ENCODE assay signal across 9 cellular contexts in the genomic region with DNA sequence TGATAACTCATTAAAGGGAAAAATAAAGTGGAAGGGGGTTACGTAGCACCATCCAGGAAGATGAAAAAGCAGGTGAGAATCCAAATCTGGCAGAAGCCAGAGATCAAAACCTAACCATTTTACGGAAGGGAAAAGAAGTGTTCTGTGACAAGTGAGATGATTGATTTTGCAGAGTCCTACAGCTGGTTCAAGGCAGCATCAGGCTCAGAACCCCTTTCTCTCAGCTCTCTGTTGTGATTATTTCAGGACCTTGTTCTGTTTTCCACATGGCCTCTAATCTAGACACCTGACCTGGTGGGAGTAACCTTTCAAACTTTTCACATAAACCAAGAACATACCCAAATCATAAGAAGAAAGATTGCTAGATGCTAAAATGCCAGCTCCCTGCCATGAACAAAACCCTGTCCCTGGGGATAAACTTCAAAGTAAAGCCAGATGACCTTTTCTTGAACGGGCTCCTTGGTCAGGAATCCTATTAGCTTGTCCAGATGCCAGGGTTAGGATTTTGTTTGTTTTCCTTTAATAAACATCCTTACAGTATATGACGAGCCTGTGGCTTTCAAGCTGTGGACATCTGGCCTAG. TPM values are rescaled to one million over a fixed set of nuclear protein-coding genes. Genes with fewer than 3 reads are reported as not detected.
DNase-seq lines count a peak whose midpoint lies in the region; ATAC-seq and TF ChIP-seq lines count a peak whose summit lies in the region.
"Had no signal": no experiment of that assay in that cellular context is flagged by ENCODE, and none has a peak within 500 bp of the region (broad histone marks: within the 10 kb centered on the region; RNA-seq: fewer than 3 reads in every experiment).

No MANE protein-coding gene starts in this region.

- H3K36me3 ChIP-seq in gastroesophageal sphincter (peaks cover 0 to 19% of the 10 kb centered on the region in 2 donors), subcutaneous abdominal adipose tissue (ENCODE audit: control insufficient read depth in 5 of 5, insufficient read depth in 5 of 5, low read length in 5 of 5) (peaks cover 0 to 9% (median 0%) of the 10 kb centered on the region in 5 donors), HAP-1 (replicated peaks) (no peaks in the 10 kb centered on the region)

- TF ChIP-seq POLR2A in gastroesophageal sphincter (IDR thresholded peaks at IDR 0.05), result no peak

- no peaks in the 10 kb centered on the region for H3K27me3 Mint-ChIP-seq in activated T-cell treated with anti-CD3 and anti-CD28 coated beads, Interleukin-2, amount 50 U/mL, for 72 hours (ENCODE audit: low read depth)

- no peak for TF ChIP-seq EP300 in gastroesophageal sphincter (IDR thresholded peaks at IDR 0.05)

- no peak for TF ChIP-seq CTCF in WI38 (IDR thresholded peaks at IDR 0.05; ENCODE audit: low read depth, low read length)
- TF ChIP-seq CTCF in gastroesophageal sphincter (IDR thresholded peaks at IDR 0.05), result no peak

- H3K36me3 Mint-ChIP-seq in activated T-cell treated with anti-CD3 and anti-CD28 coated beads, Interleukin-2, amount 50 U/mL, for 72 hours (ENCODE audit: insufficient read depth in 2 of 2), result peaks cover 53 to 69% of the 10 kb centered on the region in 2 donors

- H3K4me1 ChIP-seq in gastroesophageal sphincter (peaks cover 7 to 69% (median 38%) of the 10 kb centered on the region in 3 donors), subcutaneous abdominal adipose tissue (ENCODE audit: control insufficient read depth in 5 of 5, insufficient read depth in 5 of 5, low read length in 5 of 5) (peaks cover 23 to 99% (median 61%) of the 10 kb centered on the region in 5 donors), HAP-1 (peaks cover 3% of the 10 kb centered on the region)

- H3K4me3 ChIP-seq in WI38 (ENCODE audit: low read depth, low read length) (peak overlapping the region; percentile 23; the same call in 1 of the 2 replicates), gastroesophageal sphincter (no peak overlapping the region), subcutaneous abdominal adipose tissue (ENCODE audit: low read depth in 1 of 5, low read length in 5 of 5) (peak overlapping the region in 2 of 5 donors; percentile 1 to 11), HAP-1 (no peak overlapping the region)
- H3K4me3 ChIP-seq: testis had no signal

- WGBS in gastroesophageal sphincter (ENCODE audit: low coverage in 1 of 2), 2 donors, result 17 to 26% methylated on average over 2 to 4 of the region's 4 CpGs

- H3K27ac Mint-ChIP-seq in activated T-cell treated with anti-CD3 and anti-CD28 coated beads, Interleukin-2, amount 50 U/mL, for 72 hours, result peak overlapping the region; percentile 100

- H3K9me3 ChIP-seq in gastroesophageal sphincter (no peaks in the 10 kb centered on the region), subcutaneous abdominal adipose tissue (ENCODE audit: control insufficient read depth in 5 of 5, low read length in 5 of 5) (no peaks in the 10 kb centered on the region), HAP-1 (no peaks in the 10 kb centered on the region)
- H3K9me3 ChIP-seq: testis had no signal

- H3K27me3 ChIP-seq in gastroesophageal sphincter, result no peaks in the 10 kb centered on the region
- H3K27me3 ChIP-seq in subcutaneous abdominal adipose tissue (ENCODE audit: control insufficient read depth in 5 of 5, insufficient read depth in 4 of 5, low read length in 5 of 5), result peaks cover 0 to 19% (median 11%) of the 10 kb centered on the region in 5 donors
- H3K27me3 ChIP-seq in HAP-1 (ENCODE audit: low read depth), result no peaks in the 10 kb centered on the region
- H3K27me3 ChIP-seq: testis had no signal

- H3K27ac ChIP-seq in gastroesophageal sphincter, result peak overlapping the region; percentile 26 to 91 (median 79)
- H3K27ac ChIP-seq in subcutaneous abdominal adipose tissue (ENCODE audit: low read depth, low read length), result peak overlapping the region; percentile 77

- peak in 1 of 2 donors; percentile 12 for ATAC-seq in activated T-cell treated with anti-CD3 and anti-CD28 coated beads, Interleukin-2, amount 50 U/mL, for 72 hours (replicated peaks in 1 of 2)
- ATAC-seq in gastroesophageal sphincter (no peak), HG03571 (IDR thresholded peaks at IDR 0.05; ENCODE audit: unreplicated experiment) (no peak)

- no peak for DNase-seq in activated T-cell treated with anti-CD3 and anti-CD28 coated beads, Interleukin-2, amount 50 U/mL, for 72 hours
- DNase-seq in activated T-cell treated with anti-CD3 and anti-CD28 coated beads, Interleukin-2, amount 50 U/mL, for 1 hour, result no peak
- DNase-seq in epidermal melanocyte (ENCODE audit: insufficient read length, low spot score), result no peak
- DNase-seq in HAP-1 (ENCODE audit: low spot score in 2 of 2), result no peak

- peak overlapping the region in 2 of 5 donors; percentile 6 to 28 for H3K9ac ChIP-seq in subcutaneous abdominal adipose tissue (ENCODE audit: low read length in 5 of 5)

- H3K4me3 Mint-ChIP-seq in activated T-cell treated with anti-CD3 and anti-CD28 coated beads, Interleukin-2, amount 50 U/mL, for 72 hours, result peak overlapping the region; percentile 98 to 100

- in situ Hi-C loops in HAP-1 (cut with MboI; ENCODE audit: low sequenced_read_pairs), result no loop called here

- no peaks in the 10 kb centered on the region for H3K9me3 Mint-ChIP-seq in activated T-cell treated with anti-CD3 and anti-CD28 coated beads, Interleukin-2, amount 50 U/mL, for 72 hours

- peaks cover 94% of the 10 kb centered on the region for H3K4me1 Mint-ChIP-seq in activated T-cell treated with anti-CD3 and anti-CD28 coated beads, Interleukin-2, amount 50 U/mL, for 72 hours (ENCODE audit: low read depth)

RNA-seq across cellular contexts. Expression of a gene that starts 5.9 kb away (rescaled TPM):
- total RNA-seq in activated T-cell treated with anti-CD3 and anti-CD28 coated beads, Interleukin-2, amount 50 U/mL, for 72 hours, result 100 to 1,000 TPM; 122 to 242 TPM
- total RNA-seq in gastroesophageal sphincter, result 1 to 10 TPM; 2.5 to 9.8 (median 3.5) TPM

Comparison
In these comparisons a context has a peak if more than half of its experiments do, and no peak if none do; other contexts are left out.
1. RNA of a gene that starts 5.9 kb away (total RNA-seq): 122 to 242 TPM in activated T-cell treated with anti-CD3 and anti-CD28 coated beads, Interleukin-2, amount 50 U/mL, for 72 hours; 2.5 to 9.8 TPM in gastroesophageal sphincter; every median in the first group is over 10 times any median in the second.